27 cellular contexts compared by ENCODE assay signal in the genomic region with DNA sequence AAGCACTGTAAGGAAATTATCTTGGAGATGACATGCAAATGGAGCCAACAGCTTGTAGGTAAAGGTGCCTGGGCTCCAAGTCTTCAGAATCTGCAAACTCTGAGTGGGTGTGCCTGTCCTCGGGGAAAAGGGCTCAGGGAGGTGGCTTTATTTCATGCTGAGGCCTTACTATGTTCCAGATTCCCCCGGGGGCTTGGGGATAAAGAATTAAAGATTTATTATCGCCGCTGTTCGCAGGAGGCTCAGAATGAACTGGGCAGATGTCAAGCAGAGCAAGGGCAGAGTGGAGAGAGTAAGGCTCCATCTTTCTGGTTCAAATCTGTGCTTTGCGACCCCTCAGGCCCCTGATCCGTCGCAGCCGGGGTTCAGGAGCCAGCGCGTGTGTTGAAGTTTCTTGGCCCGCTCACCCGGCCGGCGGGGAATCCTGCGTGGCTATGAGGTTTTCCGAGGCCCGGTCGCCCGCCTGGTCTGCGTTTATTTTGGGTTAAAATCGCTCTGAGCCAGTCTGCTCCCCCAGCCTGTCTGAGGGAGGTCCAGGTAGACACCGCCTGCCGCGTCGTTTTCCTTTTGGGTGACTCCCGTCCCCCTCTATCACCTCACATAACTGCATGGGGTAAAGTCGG.
"Had no signal": no experiment of that assay in that cellular context is flagged by ENCODE, and none has a peak within 500 bp of the region (broad histone marks: within the 10 kb centered on the region; RNA-seq: fewer than 3 reads in every experiment).

No MANE protein-coding gene starts in this region.

- H3K4me1 ChIP-seq: lower lobe of right lung, right atrium auricular region, transverse colon, upper lobe of left lung, vagina had no signal

- H3K4me3 ChIP-seq: left lung, lower lobe of right lung, right atrium auricular region, right lobe of liver, smooth muscle cell, stomach, testis, thyroid gland, transverse colon, upper lobe of left lung, vagina had no signal

- ATAC-seq: left colon; left lung; naive thymus-derived CD8-positive, alpha-beta T cell; right lobe of liver; stimulated activated naive B cell treated with anti-CD40 and anti-IgM and Interleukin-4, amounts not matched to agents 10 μg/mL and 1 μg/mL and 100 μg/mL, for 72 hours; stimulated activated naive CD8-positive, alpha-beta T cell treated with anti-CD3 and anti-CD28 coated beads, Interleukin-15, Interleukin-2, amounts not matched to agents 100 U/mL and 50 U/mL, for 24 hours had no signal

- H3K36me3 Mint-ChIP-seq: stimulated activated naive B cell treated with anti-CD40 and anti-IgM and Interleukin-4, amounts not matched to agents 10 μg/mL and 1 μg/mL and 100 μg/mL, for 72 hours had no signal

- H3K9me3 ChIP-seq: left lung, lower lobe of right lung, neutrophil, right lobe of liver, stomach, testis, thyroid gland, transverse colon, upper lobe of left lung, vagina had no signal

- H3K27me3 ChIP-seq: right atrium auricular region, right lobe of liver, testis, thyroid gland, vagina had no signal

- H3K27ac ChIP-seq: left lung, lower lobe of right lung, neutrophil, right atrium auricular region, right lobe of liver, stomach, testis, thyroid gland, transverse colon, upper lobe of left lung, vagina had no signal

- H3K36me3 ChIP-seq: left lung, lower lobe of right lung, neutrophil, right atrium auricular region, right lobe of liver, stomach, thyroid gland, transverse colon, upper lobe of left lung, vagina had no signal

- DNase-seq: hypothalamus; immature natural killer cell; kidney; left colon; left lung; lower lobe of right lung; mammary epithelial cell; mesenchymal stem cell; naive thymus-derived CD8-positive, alpha-beta T cell; occipital lobe; right lobe of liver; stimulated activated CD4-positive, alpha-beta T cell treated with anti-CD3 and anti-CD28 coated beads, Interleukin-1b, Interleukin-23, amount 100 ng/mL, for 48 hours; stimulated activated CD4-positive, alpha-beta T cell treated with anti-CD3 and anti-CD28 coated beads, Interleukin-2, amount 100 ng/mL, for 48 hours; stimulated activated naive B cell treated with anti-CD40 and anti-IgM and Interleukin-4, amounts not matched to agents 10 μg/mL and 1 μg/mL and 100 μg/mL, for 72 hours; stimulated activated naive CD8-positive, alpha-beta T cell treated with anti-CD3 and anti-CD28 coated beads, Interleukin-15, Interleukin-2, amounts not matched to agents 100 U/mL and 50 U/mL, for 24 hours; stomach; testis; transverse colon had no signal

- H3K9me3 Mint-ChIP-seq: nephron, neural crest cell had no signal

- H3K4me3 Mint-ChIP-seq: nephron; neural crest cell; stimulated activated naive B cell treated with anti-CD40 and anti-IgM and Interleukin-4, amounts not matched to agents 10 μg/mL and 1 μg/mL and 100 μg/mL, for 72 hours had no signal

- H3K27ac Mint-ChIP-seq: immature natural killer cell; progenitor cell of endocrine pancreas; stimulated activated naive B cell treated with anti-CD40 and anti-IgM and Interleukin-4, amounts not matched to agents 10 μg/mL and 1 μg/mL and 100 μg/mL, for 72 hours had no signal
